9 cellular contexts compared by ENCODE assay signal in genomic region chr1:221839794-221840395, GRCh38.
DNase-seq lines count a peak whose midpoint lies in the region; ATAC-seq and TF ChIP-seq lines count a peak whose summit lies in the region.
"Had no signal": no experiment of that assay in that cellular context is flagged by ENCODE, and none has a peak within 500 bp of the region (broad histone marks: within the 10 kb centered on the region; RNA-seq: fewer than 3 reads in every experiment).

No MANE protein-coding gene starts in this region.

- no peak overlapping the region for H3K4me3 Mint-ChIP-seq in H9
- H3K4me3 Mint-ChIP-seq: nephron had no signal

- no peak overlapping the region for H2BK15ac ChIP-seq in H9 (ENCODE audit: low read depth, low read length)

- H2BK20ac ChIP-seq in H9 (ENCODE audit: low read depth, low read length, poor library complexity, severe bottlenecking): no peak overlapping the region

- peak; percentile 90 for ATAC-seq in GM21367 (IDR thresholded peaks at IDR 0.05; ENCODE audit: unreplicated experiment)

- no peak for TF ChIP-seq CTCF in fibroblast of lung (conservative IDR thresholded peaks at IDR 0.05 in 1 of 2, IDR thresholded peaks at IDR 0.05 in 1 of 2; ENCODE audit: low read depth in 1 of 2, low read length in 2 of 2)
- TF ChIP-seq CTCF in H9 (conservative IDR thresholded peaks at IDR 0.05): no peak

- peak overlapping the region; percentile 51 to 93 (median 85) for H3K4me2 ChIP-seq in BLaER1 treated with 17β-estradiol and CSF1 and Interleukin-3, amounts not matched to agents 10 nM and 100 nM
- H3K4me2 ChIP-seq in fibroblast of lung (ENCODE audit: extremely low read depth, insufficient read depth, low read length) (no peak overlapping the region), H9 (ENCODE audit: insufficient read depth, insufficient read length, low read length) (no peak overlapping the region)

- H3K36me3 ChIP-seq in BLaER1 treated with 17β-estradiol and CSF1 and Interleukin-3, amounts not matched to agents 10 nM and 100 nM: no peaks in the 10 kb centered on the region
- H3K36me3 ChIP-seq in fibroblast of lung (ENCODE audit: control insufficient read depth, insufficient read depth, low read length): no peaks in the 10 kb centered on the region

- no peak overlapping the region for H2BK5ac ChIP-seq in H9 (ENCODE audit: insufficient read length, low read length)

- H3K9me3 ChIP-seq in BLaER1 treated with 17β-estradiol and CSF1 and Interleukin-3, amounts not matched to agents 10 nM and 100 nM (replicated peaks in 1 of 11): no peaks in the 10 kb centered on the region
- H3K9me3 ChIP-seq in fibroblast of lung (ENCODE audit: control insufficient read depth, insufficient read depth, low read depth, low read length) (no peaks in the 10 kb centered on the region), H9 (ENCODE audit: control insufficient read depth, low read depth, low read length) (no peaks in the 10 kb centered on the region)

- peaks cover 34 to 59% (median 53%) of the 10 kb centered on the region in 10 experiments for H3K4me1 ChIP-seq in BLaER1 treated with 17β-estradiol and CSF1 and Interleukin-3, amounts not matched to agents 10 nM and 100 nM
- H3K4me1 ChIP-seq in fibroblast of lung (ENCODE audit: control insufficient read depth, extremely low read depth, insufficient read depth, low read length): peaks cover 4% of the 10 kb centered on the region
- no peaks in the 10 kb centered on the region for H3K4me1 ChIP-seq in H9 (ENCODE audit: insufficient read depth, low read length)

- no CpG with 5 or more reads among the region's 7 CpGs for WGBS in H9 (ENCODE audit: extremely low coverage, insufficient read length, low lambda C conversion rate)

- no peak overlapping the region for H3K4ac ChIP-seq in H9 (ENCODE audit: low read depth, low read length)

- DNase-seq in HS-27A (ENCODE audit: low read depth) (peak; percentile 87), fibroblast of lung (ENCODE audit: low read depth in 2 of 2) (peak; percentile 51 to 61), H9 (no peak), RPMI8226 (no peak)
- DNase-seq in activated CD8-positive, alpha-beta memory T cell treated with anti-CD3 and anti-CD28 coated beads for 4 hours (ENCODE audit: low read depth in 2 of 2): peak; percentile 64 to 68
- peak; percentile 34 to 59 for DNase-seq in stimulated activated CD4-positive, alpha-beta T cell treated with anti-CD3 and anti-CD28 coated beads, Interleukin-15, amount 100 ng/mL, for 1 hour (ENCODE audit: low read depth in 1 of 2, low spot score in 1 of 2)

- no peak overlapping the region for H2BK12ac ChIP-seq in H9 (ENCODE audit: insufficient read length, low read depth, low read length)

- peak overlapping the region in 2 of 10 experiments; percentile 2 to 23; a peak in 2 of 20 replicates for H3K4me3 ChIP-seq in BLaER1 treated with 17β-estradiol and CSF1 and Interleukin-3, amounts not matched to agents 10 nM and 100 nM
- H3K4me3 ChIP-seq in fibroblast of lung (replicated peaks in 1 of 4; ENCODE audit: control extremely low read depth in 1 of 4, insufficient read depth in 1 of 4, low read depth in 3 of 4, low read length in 4 of 4): no peak overlapping the region

- H3K23ac ChIP-seq in H9 (ENCODE audit: insufficient read length, low read depth, low read length): no peak overlapping the region

- H3K23me2 ChIP-seq in H9 (ENCODE audit: insufficient read length, low read depth, low read length, poor library complexity, severe bottlenecking): no peaks in the 10 kb centered on the region

- H3K27ac Mint-ChIP-seq in H9: no peak overlapping the region
- H3K27ac Mint-ChIP-seq: nephron had no signal

- H3K9ac ChIP-seq in BLaER1 treated with 17β-estradiol and CSF1 and Interleukin-3, amounts not matched to agents 10 nM and 100 nM: peak overlapping the region in 8 of 11 experiments; percentile 58 to 87 (median 77); a peak in 15 of 22 replicates
- H3K9ac ChIP-seq in fibroblast of lung (ENCODE audit: insufficient read depth, low read length) (no peak overlapping the region), H9 (ENCODE audit: extremely low read depth, insufficient read length, low read length) (no peak overlapping the region)

- no peak overlapping the region for H4K8ac ChIP-seq in H9 (replicated peaks; ENCODE audit: insufficient read length, low read depth, low read length)

- H3K9me3 Mint-ChIP-seq in H9: no peaks in the 10 kb centered on the region
- H3K9me3 Mint-ChIP-seq: nephron had no signal

- no peaks in the 10 kb centered on the region for H4K20me1 ChIP-seq in BLaER1 treated with 17β-estradiol and CSF1 and Interleukin-3, amounts not matched to agents 10 nM and 100 nM
- H4K20me1 ChIP-seq in fibroblast of lung (ENCODE audit: control insufficient read depth, extremely low read depth, insufficient read depth, low read length): no peaks in the 10 kb centered on the region
- no peaks in the 10 kb centered on the region for H4K20me1 ChIP-seq in H9 (ENCODE audit: control insufficient read depth, insufficient read depth, insufficient read length)

- no peak overlapping the region for H4K5ac ChIP-seq in H9 (ENCODE audit: insufficient read length, low read depth, low read length)

- H3K79me1 ChIP-seq in H9 (ENCODE audit: insufficient read depth, low read depth, low read length, poor library complexity, severe bottlenecking): no peaks in the 10 kb centered on the region

- H3K27ac ChIP-seq in BLaER1 treated with 17β-estradiol and CSF1 and Interleukin-3, amounts not matched to agents 10 nM and 100 nM: peak overlapping the region in 10 of 11 experiments; percentile 14 to 98 (median 88); a peak in 19 of 22 replicates
- H3K27ac ChIP-seq in fibroblast of lung (ENCODE audit: insufficient read depth, low read length): no peak overlapping the region
- H3K27ac ChIP-seq in H9 (ENCODE audit: insufficient read length, low read depth, low read length): no peak overlapping the region

- H3K14ac ChIP-seq in H9 (ENCODE audit: insufficient read depth, low read length): no peak overlapping the region

- H3K27me3 ChIP-seq in BLaER1 treated with 17β-estradiol and CSF1 and Interleukin-3, amounts not matched to agents 10 nM and 100 nM: peaks cover 0 to 10% (median 0%) of the 10 kb centered on the region in 11 experiments; a peak in 2 of 22 replicates
- H3K27me3 ChIP-seq in fibroblast of lung (ENCODE audit: control insufficient read depth, insufficient read depth, low read length) (no peaks in the 10 kb centered on the region), H9 (ENCODE audit: insufficient read depth, low read length) (no peaks in the 10 kb centered on the region)

- H3K4me1 Mint-ChIP-seq in H9: peaks cover 9 to 10% of the 10 kb centered on the region in 2 experiments
- H3K4me1 Mint-ChIP-seq: nephron had no signal

- no peak overlapping the region for H2AK5ac ChIP-seq in H9 (ENCODE audit: insufficient read length, low read length)

- H2AFZ ChIP-seq in fibroblast of lung (ENCODE audit: low read length) (no peak overlapping the region), H9 (ENCODE audit: low read length) (no peak overlapping the region)

- no peak overlapping the region for H3T11ph ChIP-seq in H9 (ENCODE audit: low read length)

- H3K27me3 Mint-ChIP-seq in H9 (ENCODE audit: low read depth): no peaks in the 10 kb centered on the region

- H3K79me2 ChIP-seq in fibroblast of lung (ENCODE audit: control insufficient read depth, insufficient read depth, low read length) (no peaks in the 10 kb centered on the region), H9 (ENCODE audit: insufficient read depth, low read length) (no peaks in the 10 kb centered on the region)

- no peak overlapping the region for H3K56ac ChIP-seq in H9 (ENCODE audit: insufficient read length, low read depth, low read length)

- no peak overlapping the region for H2BK120ac ChIP-seq in H9 (ENCODE audit: low read depth, low read length, poor library complexity, severe bottlenecking)

- no peak overlapping the region for H4K91ac ChIP-seq in H9 (ENCODE audit: insufficient read length, low read depth, low read length)

- no peak overlapping the region for H3K18ac ChIP-seq in H9 (ENCODE audit: insufficient read length, low read depth, low read length)

- H3K36me3 Mint-ChIP-seq in H9 (ENCODE audit: insufficient read depth in 1 of 3, low read depth in 3 of 3): no peaks in the 10 kb centered on the region

Comparison
In these comparisons a context has a peak if more than half of its experiments do, and no peak if none do; other contexts are left out.
1. H3K27ac ChIP-seq: peak in BLaER1 treated with 17β-estradiol and CSF1 and Interleukin-3, amounts not matched to agents 10 nM and 100 nM (10 of 11); none in fibroblast of lung (single experiment) and H9 (single experiment).
2. H3K4me2 ChIP-seq: peak in BLaER1 treated with 17β-estradiol and CSF1 and Interleukin-3, amounts not matched to agents 10 nM and 100 nM (11 of 11); none in fibroblast of lung (single experiment) and H9 (single experiment).
3. H3K9ac ChIP-seq: peak in BLaER1 treated with 17β-estradiol and CSF1 and Interleukin-3, amounts not matched to agents 10 nM and 100 nM (8 of 11); none in fibroblast of lung (single experiment) and H9 (single experiment).
4. DNase-seq: peak in HS-27A (single experiment), activated CD8-positive, alpha-beta memory T cell treated with anti-CD3 and anti-CD28 coated beads for 4 hours (2 of 2), fibroblast of lung (2 of 2) and stimulated activated CD4-positive, alpha-beta T cell treated with anti-CD3 and anti-CD28 coated beads, Interleukin-15, amount 100 ng/mL, for 1 hour (2 of 2); none in H9 (single experiment) and RPMI8226 (single experiment).